ENCODE assay signal across 20 cellular contexts in the genomic region with DNA sequence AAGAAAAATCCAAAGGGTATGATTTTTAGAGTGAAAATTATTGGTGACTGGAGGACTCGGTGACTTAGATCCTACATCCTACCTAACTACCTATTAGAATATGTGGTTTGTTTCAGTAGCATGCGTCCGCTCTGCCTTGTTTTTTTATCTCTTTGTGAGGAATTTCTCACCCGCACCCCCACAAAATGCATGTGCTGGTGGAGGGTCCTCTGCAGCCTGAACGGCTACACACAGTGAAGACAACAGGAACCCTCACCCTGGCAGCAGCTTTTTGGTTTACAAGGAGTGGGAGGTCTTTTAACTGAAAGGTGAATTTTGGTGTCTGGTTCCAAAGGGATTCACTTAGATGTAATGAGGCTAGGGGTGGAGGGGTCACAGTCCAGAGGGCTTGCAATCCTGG.
A peak's percentile ranks its signal among the peaks of the same experiment; 100 is the strongest.
DNase-seq lines count a peak whose midpoint lies in the region; ATAC-seq, FAIRE-seq and TF ChIP-seq lines count a peak whose summit lies in the region.
"Had no signal": no experiment of that assay in that cellular context is flagged by ENCODE, and none has a peak within 500 bp of the region (broad histone marks: within the 10 kb centered on the region; RNA-seq: fewer than 3 reads in every experiment).

No MANE protein-coding gene starts in this region.

- H3K9me3 ChIP-seq in HepG2 (ENCODE audit: low read length): no peaks in the 10 kb centered on the region
- H3K9me3 ChIP-seq: BE2C had no signal

- no peak overlapping the region for H4K5ac ChIP-seq in mesendoderm (ENCODE audit: low read length)

- in situ Hi-C loops in HepG2 (cut with HindIII; ENCODE audit: extremely low pct_ligation_motif_present, low pct_unique_long_range_greater_than_20kb): no loop called here

- no peak overlapping the region for H2BK120ac ChIP-seq in mesendoderm (ENCODE audit: low read depth, low read length)

- no peak overlapping the region for H3K23ac ChIP-seq in mesendoderm (ENCODE audit: low read length)

- no peaks in the 10 kb centered on the region for H3K27me3 ChIP-seq in mesendoderm (ENCODE audit: insufficient read depth, low read length, poor library complexity)
- peaks cover 0 to 10% of the 10 kb centered on the region in 2 experiments; a peak in 1 of 5 replicates for H3K27me3 ChIP-seq in HepG2 (ENCODE audit: control insufficient read depth in 1 of 2, insufficient read depth in 2 of 2, low read length in 2 of 2)
- H3K27me3 ChIP-seq: BE2C; BLaER1 treated with 17β-estradiol and CSF1 and Interleukin-3, amounts not matched to agents 10 nM and 100 nM had no signal

- no peak overlapping the region for H2AK5ac ChIP-seq in mesendoderm (ENCODE audit: low read length)

- no peak overlapping the region for H3K27ac ChIP-seq in mesendoderm (ENCODE audit: low read depth, low read length)
- no peak overlapping the region for H3K27ac ChIP-seq in HepG2 (ENCODE audit: extremely low read length, insufficient read depth, low read length)
- H3K27ac ChIP-seq: BLaER1 treated with 17β-estradiol and CSF1 and Interleukin-3, amounts not matched to agents 10 nM and 100 nM had no signal

- no peak overlapping the region for H2BK15ac ChIP-seq in mesendoderm (replicated peaks; ENCODE audit: low read depth)

- H3K9me3 Mint-ChIP-seq in WTC11 (peaks cover 10% of the 10 kb centered on the region), nephron progenitor cell (peaks cover 27% of the 10 kb centered on the region)
- H3K9me3 Mint-ChIP-seq in effector memory CD8-positive, alpha-beta T cell: no peaks in the 10 kb centered on the region
- H3K9me3 Mint-ChIP-seq in activated CD8-positive, alpha-beta T cell treated with anti-CD3 and anti-CD28 coated beads for 36 hours: no peaks in the 10 kb centered on the region

- H2AFZ ChIP-seq in HepG2 (ENCODE audit: low read length): no peak overlapping the region

- peak overlapping the region; percentile 51 for H3K18ac ChIP-seq in mesendoderm (ENCODE audit: low read length)

- TF ChIP-seq POLR2A in HepG2 (IDR thresholded peaks at IDR 0.05; ENCODE audit: insufficient read depth in 1 of 2, low read depth in 2 of 2, low read length in 2 of 2): no peak

- H3K9ac ChIP-seq in mesendoderm (ENCODE audit: low read length) (no peak overlapping the region), HepG2 (ENCODE audit: insufficient read depth, low read depth, low read length) (no peak overlapping the region)
- H3K9ac ChIP-seq: BLaER1 treated with 17β-estradiol and CSF1 and Interleukin-3, amounts not matched to agents 10 nM and 100 nM had no signal

- H4K8ac ChIP-seq in mesendoderm (ENCODE audit: low read depth, low read length): no peak overlapping the region

- CTCF ChIA-PET in WTC11 (lab: Charles Lee) (interaction anchor here (0.8 to 2.1 kb wide), 2 partner anchors 11 to 117 kb away, joined by 3 to 6 read pairs; no protein-coding TSS in a partner anchor), HepG2 (lab: Yijun Ruan, JAX; ENCODE audit: low intra/inter-chr PET ratio, low total read pairs) (no interaction called here)
- CTCF ChIA-PET in activated CD8-positive, alpha-beta T cell treated with anti-CD3 and anti-CD28 coated beads for 36 hours (lab: Charles Lee): no interaction called here

- no peak for TF ChIP-seq RAD21 in HepG2 (CRISPR knock-in tag; IDR thresholded peaks at IDR 0.05)

- H3K27ac Mint-ChIP-seq in WTC11 (peak overlapping the region; percentile 91; the same call in 1 of the 2 replicates), nephron progenitor cell (peak overlapping the region; percentile 40)
- no peak overlapping the region for H3K27ac Mint-ChIP-seq in effector memory CD8-positive, alpha-beta T cell
- no peak overlapping the region for H3K27ac Mint-ChIP-seq in activated CD8-positive, alpha-beta T cell treated with anti-CD3 and anti-CD28 coated beads for 36 hours
- H3K27ac Mint-ChIP-seq: CD4-positive, alpha-beta memory T cell had no signal

- H2BK5ac ChIP-seq in mesendoderm (ENCODE audit: low read length): no peak overlapping the region

- H3K4me1 ChIP-seq in mesendoderm (ENCODE audit: control insufficient read depth, low read depth, low read length) (peaks cover 13% of the 10 kb centered on the region), HepG2 (ENCODE audit: insufficient read depth, low read length) (peaks cover 42% of the 10 kb centered on the region)
- H3K4me1 ChIP-seq: BE2C; BLaER1 treated with 17β-estradiol and CSF1 and Interleukin-3, amounts not matched to agents 10 nM and 100 nM had no signal

- no peak for TF ChIP-seq EP300 in HepG2 (IDR thresholded peaks at IDR 0.05; ENCODE audit: low read depth in 2 of 2, low read length in 2 of 2)
- TF ChIP-seq EP300 in HepG2 (CRISPR knock-in tag; IDR thresholded peaks at IDR 0.05; ENCODE audit: borderline replicate concordance): no peak

- ATAC-seq in WTC11 (no peak), HepG2 (no peak)
- no peak for ATAC-seq in effector memory CD8-positive, alpha-beta T cell (replicated peaks)
- no peak for ATAC-seq in activated CD8-positive, alpha-beta T cell treated with anti-CD3 and anti-CD28 coated beads for 36 hours

- H4K20me1 ChIP-seq in HepG2 (ENCODE audit: insufficient read depth, low read length): no peaks in the 10 kb centered on the region
- H4K20me1 ChIP-seq: BLaER1 treated with 17β-estradiol and CSF1 and Interleukin-3, amounts not matched to agents 10 nM and 100 nM had no signal

- no peaks in the 10 kb centered on the region for H3K79me2 ChIP-seq in mesendoderm (ENCODE audit: control insufficient read depth, insufficient read depth, low read length)
- no peaks in the 10 kb centered on the region for H3K79me2 ChIP-seq in HepG2 (ENCODE audit: insufficient read depth, low read length)

- H3K56ac ChIP-seq in mesendoderm (ENCODE audit: low read length): peak overlapping the region; percentile 66

- H3K4me3 ChIP-seq in mesendoderm (ENCODE audit: low read length) (no peak overlapping the region), HepG2 (replicated peaks in 1 of 3; ENCODE audit: insufficient read depth in 1 of 3, low read depth in 2 of 3, low read length in 3 of 3) (no peak overlapping the region)
- H3K4me3 ChIP-seq: BLaER1 treated with 17β-estradiol and CSF1 and Interleukin-3, amounts not matched to agents 10 nM and 100 nM had no signal

- WGBS in mesendoderm (ENCODE audit: extremely low coverage, insufficient coverage, low lambda C conversion rate): no CpG with 5 or more reads among the region's 5 CpGs
- 83% methylated on average over 5 of the region's 5 CpGs for WGBS in HepG2 (ENCODE audit: low lambda C conversion rate)

- no TSS peak for BruUV-seq in HepG2 (replicated peaks; lab: Mats Ljungman, UMichigan)

- no peak for DNase-seq in WTC11 (ENCODE audit: low spot score)
- DNase-seq in mesendoderm: peak; percentile 71
- no peak for DNase-seq in nephron progenitor cell
- no peak for DNase-seq in effector memory CD8-positive, alpha-beta T cell
- no peak for DNase-seq in HepG2 (ENCODE audit: low spot score)
- DNase-seq in activated CD8-positive, alpha-beta T cell treated with anti-CD3 and anti-CD28 coated beads for 36 hours: no peak
- DNase-seq: BE2C; Calu3; CD4-positive, alpha-beta memory T cell; COR-L47; DMS53; DMS79 treated with DMSO at 0.1 percent for 48 hours; GF-D8; GOT3; HCEC 1CT had no signal

- H3K36me3 ChIP-seq in mesendoderm (ENCODE audit: control insufficient read depth, insufficient read depth, low read length) (no peaks in the 10 kb centered on the region), HepG2 (replicated peaks in 1 of 2; ENCODE audit: control insufficient read depth in 1 of 2, insufficient read depth in 2 of 2, low read length in 2 of 2) (no peaks in the 10 kb centered on the region)
- H3K36me3 ChIP-seq: BE2C; BLaER1 treated with 17β-estradiol and CSF1 and Interleukin-3, amounts not matched to agents 10 nM and 100 nM had no signal

- TF ChIP-seq CTCF in WTC11 (IDR thresholded peaks at IDR 0.05) (no peak), nephron progenitor cell (IDR thresholded peaks at IDR 0.05) (no peak), HepG2 (CRISPR knock-in tag; IDR thresholded peaks at IDR 0.05) (no peak)
- no peak for TF ChIP-seq CTCF in activated CD8-positive, alpha-beta T cell treated with anti-CD3 and anti-CD28 coated beads for 36 hours (IDR thresholded peaks at IDR 0.05)

- intact Hi-C loops in HepG2 (cut with micrococcal nuclease; ENCODE audit: unreplicated experiment): no loop called here
- intact Hi-C loops in activated CD8-positive, alpha-beta T cell treated with anti-CD3 and anti-CD28 coated beads for 36 hours (cut with micrococcal nuclease): no loop called here

- peaks cover 16% of the 10 kb centered on the region for H3K36me3 Mint-ChIP-seq in WTC11
- H3K36me3 Mint-ChIP-seq in nephron progenitor cell (ENCODE audit: low read depth): peaks cover 10% of the 10 kb centered on the region
- H3K36me3 Mint-ChIP-seq in effector memory CD8-positive, alpha-beta T cell (ENCODE audit: insufficient read depth): no peaks in the 10 kb centered on the region
- no peaks in the 10 kb centered on the region for H3K36me3 Mint-ChIP-seq in activated CD8-positive, alpha-beta T cell treated with anti-CD3 and anti-CD28 coated beads for 36 hours (ENCODE audit: low read depth)
- H3K36me3 Mint-ChIP-seq: CD4-positive, alpha-beta memory T cell had no signal

- H3K4me2 ChIP-seq in mesendoderm (ENCODE audit: low read length) (no peak overlapping the region), HepG2 (ENCODE audit: low read depth, low read length) (no peak overlapping the region; the same call in 1 of the 2 replicates)
- H3K4me2 ChIP-seq: BLaER1 treated with 17β-estradiol and CSF1 and Interleukin-3, amounts not matched to agents 10 nM and 100 nM had no signal

- no peak overlapping the region for H3K4me3 Mint-ChIP-seq in WTC11
- no peak overlapping the region for H3K4me3 Mint-ChIP-seq in nephron progenitor cell
- H3K4me3 Mint-ChIP-seq in effector memory CD8-positive, alpha-beta T cell: no peak overlapping the region
- no peak overlapping the region for H3K4me3 Mint-ChIP-seq in activated CD8-positive, alpha-beta T cell treated with anti-CD3 and anti-CD28 coated beads for 36 hours
- H3K4me3 Mint-ChIP-seq: CD4-positive, alpha-beta memory T cell had no signal

- POLR2A ChIA-PET in WTC11 (lab: Charles Lee): no interaction called here
- POLR2A ChIA-PET in HepG2 (lab: Yijun Ruan, JAX): no interaction called here
- POLR2A ChIA-PET in activated CD8-positive, alpha-beta T cell treated with anti-CD3 and anti-CD28 coated beads for 36 hours (lab: Charles Lee): no interaction called here

- peaks cover 64% of the 10 kb centered on the region for H3K4me1 Mint-ChIP-seq in WTC11
- peaks cover 38% of the 10 kb centered on the region for H3K4me1 Mint-ChIP-seq in nephron progenitor cell
- H3K4me1 Mint-ChIP-seq in effector memory CD8-positive, alpha-beta T cell (ENCODE audit: low read depth in 2 of 2): no peaks in the 10 kb centered on the region
- H3K4me1 Mint-ChIP-seq in activated CD8-positive, alpha-beta T cell treated with anti-CD3 and anti-CD28 coated beads for 36 hours (ENCODE audit: low read depth): no peaks in the 10 kb centered on the region
- H3K4me1 Mint-ChIP-seq: CD4-positive, alpha-beta memory T cell had no signal

- H3K4ac ChIP-seq in mesendoderm (ENCODE audit: low read depth, low read length): no peak overlapping the region

- H3K27me3 Mint-ChIP-seq in WTC11 (ENCODE audit: low read depth) (no peaks in the 10 kb centered on the region; the same call in 1 of the 2 replicates), nephron progenitor cell (ENCODE audit: low read depth, poor library complexity) (peaks cover 2% of the 10 kb centered on the region)
- H3K27me3 Mint-ChIP-seq in effector memory CD8-positive, alpha-beta T cell: peaks cover 5 to 9% of the 10 kb centered on the region in 2 donors
- H3K27me3 Mint-ChIP-seq in activated CD8-positive, alpha-beta T cell treated with anti-CD3 and anti-CD28 coated beads for 36 hours: peaks cover 1% of the 10 kb centered on the region

- FAIRE-seq in HepG2 (lab: Jason Lieb, UNC): no peak
- FAIRE-seq: A204.1, GM12891, GM18507, H54 had no signal

- H3K79me1 ChIP-seq in mesendoderm (ENCODE audit: low read length): no peaks in the 10 kb centered on the region

Comparison
In these comparisons a context has a peak if more than half of its experiments do, and no peak if none do; other contexts are left out.
1. H3K27ac Mint-ChIP-seq: peak in WTC11 (single experiment) and nephron progenitor cell (single experiment); none in effector memory CD8-positive, alpha-beta T cell (0 of 2) and activated CD8-positive, alpha-beta T cell treated with anti-CD3 and anti-CD28 coated beads for 36 hours (single experiment).